28 cellular contexts compared by ENCODE assay signal in the genomic region with DNA sequence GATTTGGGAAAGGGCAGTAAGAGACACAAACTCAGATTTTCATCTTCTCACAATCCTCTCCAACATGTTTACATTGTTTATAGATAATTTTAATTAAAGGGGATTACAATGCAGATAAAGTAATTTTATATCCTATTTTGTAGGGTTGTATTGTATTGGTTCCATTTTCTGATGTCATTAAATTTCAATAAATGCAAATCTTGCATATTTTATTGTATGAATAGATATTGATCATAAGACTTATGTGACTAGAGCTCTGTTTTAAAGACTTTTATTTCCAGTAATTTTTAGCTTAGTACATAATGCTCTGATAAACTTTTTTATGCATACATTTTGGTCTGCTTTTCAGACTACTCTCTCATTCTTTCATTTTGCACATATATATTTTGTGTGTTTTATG.
"Had no signal": no experiment of that assay in that cellular context is flagged by ENCODE, and none has a peak within 500 bp of the region (broad histone marks: within the 10 kb centered on the region; RNA-seq: fewer than 3 reads in every experiment).

No MANE protein-coding gene starts in this region.

- DNase-seq: colonic mucosa; cortex of kidney; dermis blood vessel endothelial cell; dorsolateral prefrontal cortex; effector CD4-positive, alpha-beta T cell; effector CD8-positive, alpha-beta T cell; effector memory CD4-positive, alpha-beta T cell; effector memory CD8-positive, alpha-beta T cell; endodermal cell; erythroblast; esophagus squamous epithelium; foreskin fibroblast; foreskin keratinocyte; foreskin melanocyte; gastrocnemius medialis; glutamatergic neuron; head of caudate nucleus; heart left ventricle; heart right ventricle had no signal

- H3K9me3 ChIP-seq: colonic mucosa, esophagus muscularis mucosa, esophagus squamous epithelium, gastrocnemius medialis, gastroesophageal sphincter, heart left ventricle had no signal

- H3K36me3 ChIP-seq: colonic mucosa, esophagus muscularis mucosa, esophagus squamous epithelium, gastrocnemius medialis, gastroesophageal sphincter, heart left ventricle, heart right ventricle had no signal

- H3K4me3 ChIP-seq: colonic mucosa, coronary artery, dorsolateral prefrontal cortex, esophagus muscularis mucosa, esophagus squamous epithelium, gastrocnemius medialis, gastroesophageal sphincter, heart left ventricle, heart right ventricle had no signal

- H3K27ac ChIP-seq: colonic mucosa, coronary artery, dorsolateral prefrontal cortex, epithelial cell of prostate, esophagus muscularis mucosa, esophagus squamous epithelium, foreskin keratinocyte, gastrocnemius medialis, gastroesophageal sphincter, heart left ventricle, heart right ventricle had no signal

- ATAC-seq: effector memory CD8-positive, alpha-beta T cell; esophagus mucosa; foreskin keratinocyte; gastrocnemius medialis; gastroesophageal sphincter; heart left ventricle; heart right ventricle had no signal

- FAIRE-seq: colon, endometrium, endothelial cell of umbilical vein, frontal cortex had no signal

- H3K27me3 ChIP-seq: colonic mucosa, dorsolateral prefrontal cortex, esophagus muscularis mucosa, esophagus squamous epithelium, foreskin keratinocyte, gastrocnemius medialis, gastroesophageal sphincter, heart left ventricle, heart right ventricle had no signal

- H3K4me1 ChIP-seq: colonic mucosa, esophagus muscularis mucosa, esophagus squamous epithelium, foreskin keratinocyte, gastrocnemius medialis, gastroesophageal sphincter, heart left ventricle, heart right ventricle had no signal
